ENCODE assay signal across 7 cellular contexts in the genomic region with DNA sequence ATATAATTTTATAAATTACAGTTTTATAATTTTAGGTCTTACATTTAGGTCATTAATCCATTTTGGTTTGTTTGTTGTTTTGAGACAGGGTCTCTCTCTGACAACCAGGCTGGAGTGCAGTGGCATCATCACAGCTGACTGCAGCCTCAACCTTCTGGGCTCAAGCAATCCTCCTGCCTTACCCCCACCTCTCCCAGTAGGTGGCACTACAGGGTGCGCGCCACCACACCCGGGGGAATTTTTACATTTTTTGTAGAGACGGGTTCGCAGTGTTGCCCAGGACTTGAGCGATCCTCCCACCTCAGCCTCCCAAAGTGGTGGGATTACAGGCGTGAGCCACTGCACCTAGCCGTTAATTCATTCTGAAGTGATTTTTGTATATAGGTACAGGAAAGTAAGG.
DNase-seq lines count a peak whose midpoint lies in the region; ATAC-seq, FAIRE-seq and TF ChIP-seq lines count a peak whose summit lies in the region.
"Not testable (repeated sequence)": the region's sequence is repeated elsewhere in the genome, so short reads cannot be mapped to it uniquely, and the experiment has no call there.

No MANE protein-coding gene starts in this region.

- H3K4me1 ChIP-seq in PC-3 (ENCODE audit: insufficient read depth, low read length); pancreas: not testable (repeated sequence)

- not testable (repeated sequence) for H3K4me1 Mint-ChIP-seq in activated CD4-positive, alpha-beta T cell treated with anti-CD3 and anti-CD28 coated beads for 36 hours; effector memory CD8-positive, alpha-beta T cell (ENCODE audit: low read depth in 2 of 2)

- H3K4me2 ChIP-seq in PC-3 (ENCODE audit: low read length), result not testable (repeated sequence)

- H4K20me1 ChIP-seq in PC-3 (ENCODE audit: low read length), result not testable (repeated sequence)

- CTCF ChIA-PET in PC-3 (lab: Charles Lee); activated CD4-positive, alpha-beta T cell treated with anti-CD3 and anti-CD28 coated beads for 36 hours (lab: Charles Lee): not testable (repeated sequence)

- H3K9me2 ChIP-seq in PC-3 (replicated peaks; ENCODE audit: low read length), result not testable (repeated sequence)

- H3K9ac ChIP-seq in PC-3 (ENCODE audit: low read length), result not testable (repeated sequence)

- ATAC-seq in GM18867 (IDR thresholded peaks at IDR 0.05; ENCODE audit: unreplicated experiment) (peak; percentile 36), GM19397 (IDR thresholded peaks at IDR 0.05; ENCODE audit: unreplicated experiment) (peak; percentile 59), HG02884 (IDR thresholded peaks at IDR 0.05; ENCODE audit: unreplicated experiment) (peak; percentile 49), PC-3 (peak; percentile 48; the same call in 1 of the 2 replicates), pancreas (peak in 3 of 4 donors; percentile 68 to 74 (median 74))
- peak; percentile 47 for ATAC-seq in activated CD4-positive, alpha-beta T cell treated with anti-CD3 and anti-CD28 coated beads for 36 hours
- ATAC-seq in effector memory CD8-positive, alpha-beta T cell (replicated peaks), result peak; percentile 39

- not testable (repeated sequence) for H3K4me3 ChIP-seq in PC-3 (ENCODE audit: low read length); pancreas

- not testable (repeated sequence) for FAIRE-seq in pancreas (lab: Jason Lieb, UNC)

- H3K27me3 Mint-ChIP-seq in activated CD4-positive, alpha-beta T cell treated with anti-CD3 and anti-CD28 coated beads for 36 hours; effector memory CD8-positive, alpha-beta T cell: not testable (repeated sequence)

- not testable (repeated sequence) for H2AFZ ChIP-seq in PC-3 (ENCODE audit: low read length)

- H3K79me2 ChIP-seq in PC-3 (ENCODE audit: low read length), result not testable (repeated sequence)

- BruUV-seq in PC-3 (replicated peaks; lab: Mats Ljungman, UMichigan), result not testable (repeated sequence)

- H3K9me3 ChIP-seq in PC-3 (ENCODE audit: low read length); pancreas: not testable (repeated sequence)

- not testable (repeated sequence) for H3K36me3 Mint-ChIP-seq in activated CD4-positive, alpha-beta T cell treated with anti-CD3 and anti-CD28 coated beads for 36 hours (ENCODE audit: low read depth); effector memory CD8-positive, alpha-beta T cell (ENCODE audit: insufficient read depth)

- not testable (repeated sequence) for H3K27ac ChIP-seq in PC-3 (ENCODE audit: low read length); pancreas

- POLR2A ChIA-PET in PC-3 (lab: Charles Lee; ENCODE audit: unreplicated experiment); activated CD4-positive, alpha-beta T cell treated with anti-CD3 and anti-CD28 coated beads for 36 hours (lab: Charles Lee): not testable (repeated sequence)

- H3F3A ChIP-seq in PC-3 (ENCODE audit: low read length, unreplicated experiment), result not testable (repeated sequence)

- not testable (repeated sequence) for H3K36me3 ChIP-seq in PC-3 (ENCODE audit: low read depth, low read length); pancreas

- H3K9me3 Mint-ChIP-seq in activated CD4-positive, alpha-beta T cell treated with anti-CD3 and anti-CD28 coated beads for 36 hours (ENCODE audit: low read depth); effector memory CD8-positive, alpha-beta T cell: not testable (repeated sequence)

- not testable (repeated sequence) for DNase-seq in PC-3; activated CD4-positive, alpha-beta T cell treated with anti-CD3 and anti-CD28 coated beads for 36 hours; effector memory CD8-positive, alpha-beta T cell; pancreas

- not testable (repeated sequence) for H3K4me3 Mint-ChIP-seq in activated CD4-positive, alpha-beta T cell treated with anti-CD3 and anti-CD28 coated beads for 36 hours; effector memory CD8-positive, alpha-beta T cell

- not testable (repeated sequence) for H3K27me3 ChIP-seq in PC-3 (ENCODE audit: low read length); pancreas

- not testable (repeated sequence) for H3K27ac Mint-ChIP-seq in activated CD4-positive, alpha-beta T cell treated with anti-CD3 and anti-CD28 coated beads for 36 hours; effector memory CD8-positive, alpha-beta T cell

- TF ChIP-seq CTCF in PC-3 (conservative IDR thresholded peaks at IDR 0.05; ENCODE audit: low read depth, low read length); pancreas (IDR thresholded peaks at IDR 0.05): not testable (repeated sequence)

- intact Hi-C loops in PC-3 (cut with micrococcal nuclease); activated CD4-positive, alpha-beta T cell treated with anti-CD3 and anti-CD28 coated beads for 36 hours (cut with DNase I, micrococcal nuclease); pancreas (cut with DNase I): not testable (repeated sequence)

- no CpG with 5 or more reads among the region's 8 CpGs for WGBS in pancreas, 2 donors
